ENCODE assay signal across 28 cellular contexts in genomic region chr6:44284867-44285266, GRCh38. TPM values are rescaled to one million over a fixed set of nuclear protein-coding genes. Genes with fewer than 3 reads are reported as not detected.
"Had no signal": no experiment of that assay in that cellular context is flagged by ENCODE, and none has a peak within 500 bp of the region (broad histone marks: within the 10 kb centered on the region; RNA-seq: fewer than 3 reads in every experiment).

No MANE protein-coding gene starts in this region.

- ATAC-seq: natural killer cell, right lobe of liver had no signal

- H3K27me3 ChIP-seq: ovary, right atrium auricular region, right lobe of liver, uterus had no signal

- H3K9me3 Mint-ChIP-seq: mesothelial cell of epicardium; naive B cell; natural killer cell; nephron progenitor cell; neural progenitor cell; stimulated activated naive CD8-positive, alpha-beta T cell treated with anti-CD3 and anti-CD28 coated beads, Interleukin-15, Interleukin-2, amounts not matched to agents 100 ng/mL and 50 ng/mL, for 24 hours; type B pancreatic cell had no signal

- H3K4me3 ChIP-seq: hepatocyte, left ventricle myocardium inferior, lung, neural progenitor cell, ovary, right atrium auricular region, right lobe of liver, smooth muscle cell, suprapubic skin, tibial nerve, uterus had no signal

- H3K27ac ChIP-seq: hepatocyte, left ventricle myocardium inferior, neural progenitor cell, ovary, right atrium auricular region, right lobe of liver, suprapubic skin, tibial nerve, uterus had no signal

- H3K4me3 Mint-ChIP-seq: mesothelial cell of epicardium; naive B cell; natural killer cell; nephron progenitor cell; neural progenitor cell; stimulated activated naive CD8-positive, alpha-beta T cell treated with anti-CD3 and anti-CD28 coated beads, Interleukin-15, Interleukin-2, amounts not matched to agents 100 ng/mL and 50 ng/mL, for 24 hours; type B pancreatic cell had no signal

- DNase-seq: islet precursor cell; left ventricle myocardium inferior; naive B cell; natural killer cell; occipital lobe; ovary; right lobe of liver; stimulated activated CD4-positive, alpha-beta T cell treated with anti-CD3 and anti-CD28 coated beads, Interleukin-1b, Interleukin-23, amount 100 ng/mL, for 48 hours; stimulated activated CD4-positive, alpha-beta T cell treated with anti-CD3 and anti-CD28 coated beads, Interleukin-4, amount 100 ng/mL, for 1 hour; stimulated activated naive CD4-positive, alpha-beta T cell; uterus had no signal

- H3K4me1 Mint-ChIP-seq: mesothelial cell of epicardium, naive B cell, natural killer cell, nephron progenitor cell, neural progenitor cell had no signal

- H3K36me3 Mint-ChIP-seq: mesothelial cell of epicardium, naive B cell, natural killer cell, neural progenitor cell, type B pancreatic cell had no signal

- H3K27ac Mint-ChIP-seq: mesothelial cell of epicardium; naive B cell; natural killer cell; nephron progenitor cell; progenitor cell of endocrine pancreas; stimulated activated naive CD8-positive, alpha-beta T cell treated with anti-CD3 and anti-CD28 coated beads, Interleukin-15, Interleukin-2, amounts not matched to agents 100 ng/mL and 50 ng/mL, for 24 hours; type B pancreatic cell had no signal

RNA-seq across cellular contexts. Expression of gene TMEM151B, which starts 14.6 kb away (rescaled TPM):
- total RNA-seq: left ventricle myocardium inferior, mononuclear cell, natural killer cell, renal cortical epithelial cell, right lobe of liver, skeletal muscle tissue, smooth muscle cell, subcutaneous adipose tissue, ureter had no signal
